In the genomic region with DNA sequence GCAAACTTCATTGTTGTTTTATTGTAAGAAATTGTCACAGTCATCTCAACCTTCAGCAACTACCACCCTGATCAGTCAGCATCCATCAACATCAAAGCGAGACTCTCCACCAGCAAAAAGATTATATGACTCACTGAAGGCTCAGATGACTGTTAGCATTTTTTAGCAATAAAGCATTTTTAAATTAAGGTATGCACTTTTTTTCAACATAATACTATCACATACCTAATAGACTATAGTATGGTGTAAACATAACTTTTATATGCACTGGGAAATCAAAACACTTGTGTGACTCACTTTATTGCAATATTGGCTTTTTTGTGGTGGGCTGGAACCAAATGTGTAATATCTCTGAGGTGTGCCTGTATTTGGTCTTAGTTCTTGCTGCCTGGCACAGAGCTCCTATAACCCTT, we compare ENCODE assay signal across 24 cellular contexts. TPM values are rescaled to one million over a fixed set of nuclear protein-coding genes. Genes with fewer than 3 reads are reported as not detected.
DNase-seq lines count a peak whose midpoint lies in the region; ATAC-seq and TF ChIP-seq lines count a peak whose summit lies in the region.
"Had no signal": no experiment of that assay in that cellular context is flagged by ENCODE, and none has a peak within 500 bp of the region (broad histone marks: within the 10 kb centered on the region; RNA-seq: fewer than 3 reads in every experiment).

No MANE protein-coding gene starts in this region.

- CTCF ChIA-PET in activated CD4-positive, alpha-beta T cell treated with anti-CD3 and anti-CD28 coated beads for 36 hours (lab: Charles Lee): interaction anchor here (1.0 to 1.9 kb wide), 2 partner anchors 16 to 54 kb away, joined by 4 to 7 read pairs; no protein-coding TSS in a partner anchor
- CTCF ChIA-PET in SK-N-SH (lab: Yijun Ruan, JAX): interaction anchor here (1.3 to 1.9 kb wide), 2 partner anchors 16 to 55 kb away, joined by 4 to 5 read pairs; a partner anchor contains a TSS

- peaks cover 5% of the 10 kb centered on the region for H3F3A ChIP-seq in SK-N-SH (replicated peaks; ENCODE audit: insufficient read depth)

- 88% methylated on average over 1 of the region's 1 CpG for WGBS in SK-N-SH (ENCODE audit: low lambda C conversion rate)

- 0 out of 2 replicates have a peak, but pooled peaks cover 5% of the 10 kb centered on the region for H3K9me3 ChIP-seq in SK-N-SH
- H3K9me3 ChIP-seq: prostate gland, SJCRH30, upper lobe of left lung had no signal

- H3K27ac Mint-ChIP-seq in activated CD4-positive, alpha-beta T cell treated with anti-CD3 and anti-CD28 coated beads for 36 hours: no peak overlapping the region
- H3K27ac Mint-ChIP-seq: IgD-negative memory B cell, neural progenitor cell, T-helper 17 cell had no signal

- H3K36me3 ChIP-seq in SK-N-SH (replicated peaks in 1 of 2; ENCODE audit: control insufficient read depth in 1 of 2, insufficient read depth in 2 of 2, low read length in 1 of 2): no peaks in the 10 kb centered on the region
- H3K36me3 ChIP-seq: neural progenitor cell, prostate gland, SJCRH30, upper lobe of left lung had no signal

- H3K9ac ChIP-seq in SK-N-SH: no peak overlapping the region
- H3K9ac ChIP-seq: neural progenitor cell had no signal

- TF ChIP-seq EP300 in SK-N-SH (IDR thresholded peaks at IDR 0.05; ENCODE audit: borderline replicate concordance in 1 of 2, low read depth in 1 of 2, low read length in 1 of 2): no peak

- H3K27me3 ChIP-seq in SK-N-SH (ENCODE audit: insufficient read depth): no peaks in the 10 kb centered on the region
- no peaks in the 10 kb centered on the region for H3K27me3 ChIP-seq in foreskin keratinocyte
- H3K27me3 ChIP-seq: hepatocyte, neural progenitor cell, SJCRH30, upper lobe of left lung had no signal

- TF ChIP-seq CTCF in SK-N-SH (IDR thresholded peaks at IDR 0.05) (no peak), foreskin keratinocyte (conservative IDR thresholded peaks at IDR 0.05) (no peak)

- no peaks in the 10 kb centered on the region for H3K9me3 Mint-ChIP-seq in activated CD4-positive, alpha-beta T cell treated with anti-CD3 and anti-CD28 coated beads for 36 hours (ENCODE audit: low read depth)
- H3K9me3 Mint-ChIP-seq: neural progenitor cell had no signal

- H3K27me3 Mint-ChIP-seq in activated CD4-positive, alpha-beta T cell treated with anti-CD3 and anti-CD28 coated beads for 36 hours: no peaks in the 10 kb centered on the region
- H3K27me3 Mint-ChIP-seq: IgD-negative memory B cell, T-helper 17 cell had no signal

- peak; percentile 91 for ATAC-seq in activated CD4-positive, alpha-beta T cell treated with anti-CD3 and anti-CD28 coated beads for 36 hours
- peak; percentile 66 for ATAC-seq in foreskin keratinocyte
- ATAC-seq: T-helper 17 cell had no signal

- H3K36me3 Mint-ChIP-seq in activated CD4-positive, alpha-beta T cell treated with anti-CD3 and anti-CD28 coated beads for 36 hours (ENCODE audit: low read depth): no peaks in the 10 kb centered on the region
- H3K36me3 Mint-ChIP-seq: IgD-negative memory B cell, neural progenitor cell had no signal

- TF ChIP-seq RAD21 in SK-N-SH (IDR thresholded peaks at IDR 0.05; ENCODE audit: low read length): no peak

- H2AFZ ChIP-seq in SK-N-SH (ENCODE audit: low read depth): no peak overlapping the region
- H2AFZ ChIP-seq: hepatocyte, neural progenitor cell had no signal

- H3K4me3 ChIP-seq in SK-N-SH (ENCODE audit: low read depth in 2 of 2, low read length in 1 of 2): no peak overlapping the region
- H3K4me3 ChIP-seq: hepatocyte, neural progenitor cell, prostate gland, SJCRH30, skin epidermis, upper lobe of left lung had no signal

- no peak overlapping the region for H3K4me2 ChIP-seq in SK-N-SH
- H3K4me2 ChIP-seq: hepatocyte, neural progenitor cell had no signal

- POLR2A ChIA-PET in activated CD4-positive, alpha-beta T cell treated with anti-CD3 and anti-CD28 coated beads for 36 hours (lab: Charles Lee): no interaction called here
- POLR2A ChIA-PET in SK-N-SH (lab: Yijun Ruan, JAX): no interaction called here

- H4K20me1 ChIP-seq in SK-N-SH (ENCODE audit: insufficient read depth): no peaks in the 10 kb centered on the region

- H3K4me1 Mint-ChIP-seq in activated CD4-positive, alpha-beta T cell treated with anti-CD3 and anti-CD28 coated beads for 36 hours: peaks cover 3% of the 10 kb centered on the region
- H3K4me1 Mint-ChIP-seq: neural progenitor cell had no signal

- intact Hi-C loops in activated CD4-positive, alpha-beta T cell treated with anti-CD3 and anti-CD28 coated beads for 36 hours (cut with DNase I, micrococcal nuclease): loop anchor here in 1 of 2 experiments (5.0 kb wide), 1 partner anchor 160 kb away; a partner anchor contains a TSS

- no peaks in the 10 kb centered on the region for H3K79me2 ChIP-seq in SK-N-SH (ENCODE audit: insufficient read depth)
- H3K79me2 ChIP-seq: hepatocyte had no signal

- H3K27ac ChIP-seq in SK-N-SH (ENCODE audit: low read depth in 2 of 2, low read length in 1 of 2) (no peak overlapping the region), foreskin keratinocyte (no peak overlapping the region)
- H3K27ac ChIP-seq: hepatocyte, HL-60, neural progenitor cell, prostate gland, SJCRH30, skin epidermis, upper lobe of left lung, VCaP had no signal

- H3K9me2 ChIP-seq in SK-N-SH: no peaks in the 10 kb centered on the region

- H3K4me3 Mint-ChIP-seq in activated CD4-positive, alpha-beta T cell treated with anti-CD3 and anti-CD28 coated beads for 36 hours: no peak overlapping the region
- H3K4me3 Mint-ChIP-seq: IgD-negative memory B cell, neural progenitor cell, T-helper 17 cell had no signal

- peak; percentile 16 for DNase-seq in activated CD4-positive, alpha-beta T cell treated with anti-CD3 and anti-CD28 coated beads for 36 hours
- no peak for DNase-seq in activated CD4-positive, alpha-beta T cell treated with anti-CD3 and anti-CD28 coated beads, Interleukin-2, amount 50 U/mL, for 4 hours
- DNase-seq in HCEC 1CT (peak; percentile 58), SK-N-SH (no peak), foreskin keratinocyte (peak in 1 of 2 donors; percentile 39), NCI-H2227 (lab: John Stamatoyannopoulos, UW; ENCODE audit: unreplicated experiment) (no peak), COR-L47 (lab: John Stamatoyannopoulos, UW) (no peak)
- no peak for DNase-seq in stimulated activated CD4-positive, alpha-beta T cell treated with anti-CD3 and anti-CD28 coated beads, Interleukin-4, amount 100 ng/mL, for 24 hours
- DNase-seq: 8988T, DND-41, islet precursor cell, NCI-H146, SJCRH30, T-helper 17 cell, upper lobe of left lung had no signal

- no peaks in the 10 kb centered on the region for H3K4me1 ChIP-seq in SK-N-SH (ENCODE audit: control insufficient read depth in 1 of 2, insufficient read depth in 2 of 2, low read depth in 1 of 2, low read length in 1 of 2)
- H3K4me1 ChIP-seq in foreskin keratinocyte: no peaks in the 10 kb centered on the region
- H3K4me1 ChIP-seq: neural progenitor cell, prostate gland, SJCRH30, upper lobe of left lung had no signal

TF ChIP-seq in SK-N-SH, 30 proteins besides CTCF, POLR2A, EP300 and RAD21:
- TF ChIP-seq, protein P1, sequence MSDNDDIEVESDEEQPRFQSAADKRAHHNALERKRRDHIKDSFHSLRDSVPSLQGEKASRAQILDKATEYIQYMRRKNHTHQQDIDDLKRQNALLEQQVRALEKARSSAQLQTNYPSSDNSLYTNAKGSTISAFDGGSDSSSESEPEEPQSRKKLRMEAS (IDR thresholded peaks at IDR 0.05; ENCODE audit: low read depth): no peak
- TF ChIP-seq, protein P2, sequence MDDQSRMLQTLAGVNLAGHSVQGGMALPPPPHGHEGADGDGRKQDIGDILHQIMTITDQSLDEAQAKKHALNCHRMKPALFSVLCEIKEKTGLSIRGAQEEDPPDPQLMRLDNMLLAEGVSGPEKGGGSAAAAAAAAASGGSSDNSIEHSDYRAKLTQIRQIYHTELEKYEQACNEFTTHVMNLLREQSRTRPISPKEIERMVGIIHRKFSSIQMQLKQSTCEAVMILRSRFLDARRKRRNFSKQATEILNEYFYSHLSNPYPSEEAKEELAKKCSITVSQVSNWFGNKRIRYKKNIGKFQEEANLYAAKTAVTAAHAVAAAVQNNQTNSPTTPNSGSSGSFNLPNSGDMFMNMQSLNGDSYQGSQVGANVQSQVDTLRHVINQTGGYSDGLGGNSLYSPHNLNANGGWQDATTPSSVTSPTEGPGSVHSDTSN (IDR thresholded peaks at IDR 0.05): peak; percentile 73

RNA-seq across cellular contexts. Expression of a gene that starts 15.6 kb away (rescaled TPM):
- not detected for total RNA-seq in activated CD4-positive, alpha-beta T cell treated with anti-CD3 and anti-CD28 coated beads for 36 hours
- polyA plus RNA-seq in SK-N-SH (2012; rRNA removed) (0.02 TPM in 1 of 2 replicates, not detected in the other), foreskin keratinocyte (not detected in 2 replicates)
- polyA plus RNA-seq in SK-N-SH (2012; cell fraction: cytosol; rRNA removed): not detected in 2 replicates
- polyA plus RNA-seq in SK-N-SH (2012; cell fraction: nucleus; rRNA removed): 0.01 and 0.04 TPM in 2 replicates
- not detected in 2 replicates for total RNA-seq in foreskin keratinocyte
- total RNA-seq: endothelial cell of umbilical vein, mucosa of gallbladder, SJCRH30, T-helper 17 cell had no signal
- polyA plus RNA-seq: endothelial cell of umbilical vein, hepatocyte, IgD-negative memory B cell had no signal

Comparison
In these comparisons a context has a peak if more than half of its experiments do, and no peak if none do; other contexts are left out.
1. DNase-seq: peak in activated CD4-positive, alpha-beta T cell treated with anti-CD3 and anti-CD28 coated beads for 36 hours (single experiment) and HCEC 1CT (single experiment); none in activated CD4-positive, alpha-beta T cell treated with anti-CD3 and anti-CD28 coated beads, Interleukin-2, amount 50 U/mL, for 4 hours (0 of 2), SK-N-SH (single experiment), NCI-H2227 (single experiment), stimulated activated CD4-positive, alpha-beta T cell treated with anti-CD3 and anti-CD28 coated beads, Interleukin-4, amount 100 ng/mL, for 24 hours (single experiment) and COR-L47 (single experiment).